In genomic region chr19:8342684-8343482, GRCh38 we compare ENCODE assay signal across 8 cellular contexts.
DNase-seq lines count a peak whose midpoint lies in the region; ATAC-seq lines count a peak whose summit lies in the region.

TSS of gene KANK3 (minus strand) at chr19:8343262. CDS start at chr19:8337828, 5,434 bp downstream.

- peaks cover 16% of the 10 kb centered on the region for H3K4me1 Mint-ChIP-seq in dendritic cell treated with granulocyte-macrophage colony-stimulating factor and Interleukin-4, amounts not matched to agents 40 ng/mL and 50 ng/mL, for 4 days (ENCODE audit: low read depth)

- intact Hi-C loops in dendritic cell treated with granulocyte-macrophage colony-stimulating factor and Interleukin-4, amounts not matched to agents 40 ng/mL and 50 ng/mL, for 4 days (cut with micrococcal nuclease) = no loop called here

- no peak within 1 kb of the TSS for H3K27ac Mint-ChIP-seq in dendritic cell treated with granulocyte-macrophage colony-stimulating factor and Interleukin-4, amounts not matched to agents 40 ng/mL and 50 ng/mL, for 4 days

- no peaks in the 10 kb centered on the region for H3K9me3 Mint-ChIP-seq in dendritic cell treated with granulocyte-macrophage colony-stimulating factor and Interleukin-4, amounts not matched to agents 40 ng/mL and 50 ng/mL, for 4 days

- ATAC-seq in HG03103 (IDR thresholded peaks at IDR 0.05; ENCODE audit: low read depth, unreplicated experiment) = peak; percentile 79

- H3K4me3 Mint-ChIP-seq in dendritic cell treated with granulocyte-macrophage colony-stimulating factor and Interleukin-4, amounts not matched to agents 40 ng/mL and 50 ng/mL, for 4 days = peak within 1 kb of the TSS; percentile 60

- H3K27me3 Mint-ChIP-seq in dendritic cell treated with granulocyte-macrophage colony-stimulating factor and Interleukin-4, amounts not matched to agents 40 ng/mL and 50 ng/mL, for 4 days = peaks cover 83% of the 10 kb centered on the region

- H3K36me3 Mint-ChIP-seq in dendritic cell treated with granulocyte-macrophage colony-stimulating factor and Interleukin-4, amounts not matched to agents 40 ng/mL and 50 ng/mL, for 4 days (ENCODE audit: low read depth) = no peaks in the 10 kb centered on the region

- DNase-seq in NK-92 (lab: John Stamatoyannopoulos, UW; ENCODE audit: unreplicated experiment) (peak; percentile 69), NCI-H446 (lab: John Stamatoyannopoulos, UW) (peak; percentile 41 to 83), left kidney (ENCODE audit: low read depth, low spot score) (peak; percentile 97)
- no peak for DNase-seq in NK-92 treated with Interleukin-12 subunit alpha and Interleukin-12 subunit beta, amount 100 ng/mL, for 24 hours (lab: John Stamatoyannopoulos, UW)
- DNase-seq in activated CD4-positive, alpha-beta T cell treated with anti-CD3 and anti-CD28 coated beads, Interleukin-2, amount 50 U/mL, for 24 hours (ENCODE audit: low read depth in 1 of 2, low spot score in 1 of 2) = peak; percentile 71 to 89
- DNase-seq in stimulated activated CD4-positive, alpha-beta T cell treated with anti-CD3 and anti-CD28 coated beads, Interleukin-1b, Interleukin-23, amount 100 ng/mL, for 4 hours (ENCODE audit: low read depth in 2 of 2) = peak; percentile 82 to 91
